ENCODE assay signal across 24 cellular contexts in the genomic region with DNA sequence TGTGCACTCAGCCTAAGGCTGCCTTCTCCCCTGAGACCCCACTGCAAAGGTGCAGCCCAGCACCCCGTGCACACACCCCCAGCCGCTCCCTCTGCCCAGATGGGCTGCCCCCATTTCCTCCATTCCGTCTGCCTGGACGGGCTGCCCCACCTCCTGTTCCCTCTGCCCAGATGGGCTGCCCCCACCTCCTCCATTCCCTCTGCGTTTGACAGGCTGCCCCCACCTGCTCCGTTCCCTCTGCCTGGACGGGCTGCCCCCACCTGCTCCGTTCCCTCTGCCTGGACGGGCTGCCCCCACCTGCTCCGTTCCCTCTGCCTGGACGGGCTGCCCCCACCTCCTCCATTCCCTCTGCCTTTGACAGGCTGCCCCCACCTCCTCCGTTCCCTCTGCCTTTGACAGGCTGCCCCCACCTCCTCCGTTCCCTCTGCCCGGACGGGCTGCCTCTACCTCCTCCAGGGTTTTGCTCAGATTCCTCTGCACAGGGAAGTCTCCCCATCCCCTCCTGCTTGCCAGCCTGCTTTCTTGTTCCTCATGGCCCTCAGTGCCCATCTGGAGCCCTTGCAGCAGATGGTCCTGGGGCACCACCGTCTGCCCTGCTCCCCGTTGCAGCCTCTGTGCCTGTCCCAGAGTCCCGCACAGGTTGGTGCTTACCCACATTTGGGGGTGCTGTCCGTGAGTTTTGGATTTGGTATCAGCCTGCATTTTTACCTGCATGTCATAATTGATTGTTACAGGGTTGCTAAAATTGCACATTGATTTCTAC. TPM values are rescaled to one million over a fixed set of nuclear protein-coding genes. Genes with fewer than 3 reads are reported as not detected.
DNase-seq lines count a peak whose midpoint lies in the region; ATAC-seq and TF ChIP-seq lines count a peak whose summit lies in the region.
"Had no signal": no experiment of that assay in that cellular context is flagged by ENCODE, and none has a peak within 500 bp of the region (broad histone marks: within the 10 kb centered on the region; RNA-seq: fewer than 3 reads in every experiment).

No MANE protein-coding gene starts in this region.

- TF ChIP-seq CTCF in Peyer's patch (IDR thresholded peaks at IDR 0.05): no peak

- H3K27me3 ChIP-seq in Peyer's patch: no peaks in the 10 kb centered on the region
- H3K27me3 ChIP-seq: esophagus muscularis mucosa, gastrocnemius medialis had no signal

- peaks cover 0 to 31% (median 0%) of the 10 kb centered on the region in 3 donors for H3K36me3 ChIP-seq in Peyer's patch

- no peak overlapping the region for H3K4me3 ChIP-seq in Peyer's patch
- H3K4me3 ChIP-seq: A549, esophagus muscularis mucosa, gastrocnemius medialis had no signal

- H3K4me1 Mint-ChIP-seq in activated T-cell treated with anti-CD3 and anti-CD28 coated beads, Interleukin-2, amount 50 U/mL, for 24 hours (ENCODE audit: low read depth): peaks cover 32% of the 10 kb centered on the region
- peaks cover 28 to 42% of the 10 kb centered on the region in 2 donors for H3K4me1 Mint-ChIP-seq in effector memory CD8-positive, alpha-beta T cell (ENCODE audit: low read depth in 2 of 2)

- no peaks in the 10 kb centered on the region for H3K9me3 Mint-ChIP-seq in activated T-cell treated with anti-CD3 and anti-CD28 coated beads, Interleukin-2, amount 50 U/mL, for 24 hours
- H3K9me3 Mint-ChIP-seq in effector memory CD8-positive, alpha-beta T cell: no peaks in the 10 kb centered on the region

- ATAC-seq in effector memory CD8-positive, alpha-beta T cell (replicated peaks): no peak
- ATAC-seq: A549; activated CD4-positive, alpha-beta T cell treated with anti-CD3 and anti-CD28 coated beads for 36 hours; gastrocnemius medialis had no signal

- no peaks in the 10 kb centered on the region for H3K9me3 ChIP-seq in Peyer's patch
- H3K9me3 ChIP-seq: A549, esophagus muscularis mucosa, gastrocnemius medialis had no signal

- no peak overlapping the region for H3K4me3 Mint-ChIP-seq in activated T-cell treated with anti-CD3 and anti-CD28 coated beads, Interleukin-2, amount 50 U/mL, for 24 hours
- H3K4me3 Mint-ChIP-seq in effector memory CD8-positive, alpha-beta T cell: no peak overlapping the region
- H3K4me3 Mint-ChIP-seq: activated CD4-positive, alpha-beta T cell treated with anti-CD3 and anti-CD28 coated beads for 36 hours had no signal

- TF ChIP-seq POLR2A in Peyer's patch (IDR thresholded peaks at IDR 0.05) (no peak), erythroblast (IDR thresholded peaks at IDR 0.05; ENCODE audit: low read length) (no peak)

- peak overlapping the region; percentile 67 for H3K27ac Mint-ChIP-seq in activated T-cell treated with anti-CD3 and anti-CD28 coated beads, Interleukin-2, amount 50 U/mL, for 24 hours
- H3K27ac Mint-ChIP-seq in effector memory CD8-positive, alpha-beta T cell: peak overlapping the region; percentile 93 to 98
- H3K27ac Mint-ChIP-seq: activated CD4-positive, alpha-beta T cell treated with anti-CD3 and anti-CD28 coated beads for 36 hours had no signal

- no peak overlapping the region for H3K27ac ChIP-seq in Peyer's patch
- H3K27ac ChIP-seq: A549, esophagus muscularis mucosa, gastrocnemius medialis had no signal

- no peaks in the 10 kb centered on the region for H3K27me3 Mint-ChIP-seq in activated T-cell treated with anti-CD3 and anti-CD28 coated beads, Interleukin-2, amount 50 U/mL, for 24 hours
- no peaks in the 10 kb centered on the region for H3K27me3 Mint-ChIP-seq in effector memory CD8-positive, alpha-beta T cell
- H3K27me3 Mint-ChIP-seq: activated CD4-positive, alpha-beta T cell treated with anti-CD3 and anti-CD28 coated beads for 36 hours had no signal

- no peak for DNase-seq in activated T-cell treated with anti-CD3 and anti-CD28 coated beads, Interleukin-2, amount 50 U/mL, for 24 hours
- DNase-seq in activated T-cell treated with anti-CD3 and anti-CD28 coated beads for 4 hours: no peak
- DNase-seq in NCI-H2171 treated with DMSO at 0.1 percent for 48 hours (lab: John Stamatoyannopoulos, UW): peak; percentile 77
- no peak for DNase-seq in effector memory CD8-positive, alpha-beta T cell
- no peak for DNase-seq in AG08395 (ENCODE audit: low spot score)
- no peak for DNase-seq in Peyer's patch
- DNase-seq in erythroblast (lab: John Stamatoyannopoulos, UW): no peak
- DNase-seq in NK-92 (lab: John Stamatoyannopoulos, UW; ENCODE audit: unreplicated experiment): no peak
- DNase-seq: activated CD4-positive, alpha-beta T cell treated with anti-CD3 and anti-CD28 coated beads for 36 hours; activated CD8-positive, alpha-beta memory T cell treated with anti-CD3 and anti-CD28 coated beads, Interleukin-2, amount 50 U/mL, for 4 hours; activated naive CD4-positive, alpha-beta T cell treated with Interleukin-2 at 50 U/mL for 16 hours; DMS53; gastrocnemius medialis; KBM-7; kidney glomerular epithelial cell; NCI-H1930; NCI-H446 treated with DMSO at 0.1 percent for 48 hours; retina; stimulated activated CD4-positive, alpha-beta T cell treated with anti-CD3 and anti-CD28 coated beads, Interleukin-12 subunit alpha, Interleukin-12 subunit beta, amount 100 ng/mL, for 4 hours had no signal

- H3K4me1 ChIP-seq in Peyer's patch: peaks cover 0 to 41% (median 5%) of the 10 kb centered on the region in 4 donors
- H3K4me1 ChIP-seq: A549 had no signal

- peaks cover 91% of the 10 kb centered on the region for H3K36me3 Mint-ChIP-seq in activated T-cell treated with anti-CD3 and anti-CD28 coated beads, Interleukin-2, amount 50 U/mL, for 24 hours (ENCODE audit: low read depth)
- H3K36me3 Mint-ChIP-seq in effector memory CD8-positive, alpha-beta T cell (ENCODE audit: insufficient read depth): peaks cover 63% of the 10 kb centered on the region

RNA-seq across cellular contexts. Expression of a gene that starts 23.4 kb away (rescaled TPM):
- total RNA-seq in Peyer's patch: not detected
- total RNA-seq: cardiac septum, esophagus muscularis mucosa, gastrocnemius medialis, lung microvascular endothelial cell, urinary bladder had no signal

RNA-seq across cellular contexts. Expression of a gene that starts 35.9 kb away (rescaled TPM):
- 100 to 1,000 TPM; 131 to 162 (median 141) TPM for total RNA-seq in Peyer's patch

RNA-seq across cellular contexts. Expression of a gene that starts 44.8 kb away (rescaled TPM):
- 10 to 100 TPM; 22.8 to 47.0 (median 32.9) TPM for total RNA-seq in Peyer's patch

RNA-seq across cellular contexts. Expression of a gene that starts 47.9 kb away (rescaled TPM):
- total RNA-seq in Peyer's patch: 100 to 1,000 TPM in 1 of 4 donors, 10 to 100 TPM in 3; 36.8 to 107 (median 60.6) TPM
